Comparison of ENCODE assay signal across 7 cellular contexts in the genomic region with DNA sequence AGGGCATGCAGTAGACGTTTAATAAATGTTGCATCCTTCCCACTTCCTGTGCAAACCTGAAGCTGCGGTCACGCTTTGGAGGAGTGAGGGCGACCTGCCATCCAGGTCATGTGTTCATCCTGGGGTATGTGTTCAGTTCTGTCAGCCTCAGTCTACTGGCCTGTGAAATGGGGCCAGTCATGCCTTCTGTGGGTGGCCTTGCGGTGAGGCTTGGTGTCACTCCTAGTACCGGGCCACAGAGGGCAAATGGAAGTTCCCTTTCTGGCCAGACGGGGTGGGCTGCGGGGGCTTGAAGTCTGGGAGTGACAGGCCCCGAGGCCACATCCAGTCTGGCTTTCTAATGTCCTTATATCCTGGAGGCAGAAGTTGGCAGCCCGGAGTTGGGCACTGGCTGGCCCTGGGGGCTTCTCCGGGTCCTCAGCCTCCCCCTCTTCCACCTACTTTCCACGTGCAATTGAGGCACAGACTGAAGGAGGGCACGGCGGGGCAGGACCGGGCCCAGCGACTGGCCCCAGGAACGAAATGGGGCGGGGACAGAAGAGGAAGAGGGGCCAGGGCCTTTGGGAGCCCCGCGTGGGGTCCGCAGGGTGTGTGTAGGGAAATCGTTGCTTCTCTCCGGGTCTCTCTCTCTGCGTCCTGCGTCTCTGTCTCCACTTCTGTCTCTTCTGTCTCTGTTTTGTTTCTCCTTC. TPM values are rescaled to one million over a fixed set of nuclear protein-coding genes. Genes with fewer than 3 reads are reported as not detected.
DNase-seq lines count a peak whose midpoint lies in the region; ATAC-seq, FAIRE-seq and TF ChIP-seq lines count a peak whose summit lies in the region.

No MANE protein-coding gene starts in this region.

- FAIRE-seq in GM12892 (lab: Jason Lieb, UNC) (peak; percentile 83), HTR-8/SVneo (lab: Jason Lieb, UNC) (no peak)

- H3K4me3 ChIP-seq in SK-N-MC (peak overlapping the region; percentile 70), neuron (ENCODE audit: low read length) (peak overlapping the region; percentile 20)

- H3K27ac Mint-ChIP-seq in endothelial cell (ENCODE audit: unreplicated experiment): no peak overlapping the region

- H3K4me1 ChIP-seq in neuron (ENCODE audit: insufficient read depth, low read length): peaks cover 5% of the 10 kb centered on the region

- H3K4me3 Mint-ChIP-seq in endothelial cell (ENCODE audit: unreplicated experiment): peak overlapping the region; percentile 25

- H3K9me3 ChIP-seq in SK-N-MC (ENCODE audit: low read depth, low read length): no peaks in the 10 kb centered on the region
- no peaks in the 10 kb centered on the region for H3K9me3 ChIP-seq in neuron (ENCODE audit: low read length)

- no peak for DNase-seq in GM12892 (ENCODE audit: insufficient read length)
- no peak for DNase-seq in SK-N-MC (ENCODE audit: low read depth, low spot score)
- no peak for DNase-seq in endothelial cell (ENCODE audit: low spot score)
- no peak for DNase-seq in HTR-8/SVneo (ENCODE audit: insufficient read length, low spot score)
- no peak for DNase-seq in G401 (ENCODE audit: low spot score)

- H3K27me3 Mint-ChIP-seq in endothelial cell (ENCODE audit: unreplicated experiment): peaks cover 17% of the 10 kb centered on the region

- TF ChIP-seq POLR2A in GM12892 (IDR thresholded peaks at IDR 0.05; ENCODE audit: low read depth, low read length): no peak

- H3K36me3 Mint-ChIP-seq in endothelial cell (ENCODE audit: low read depth, unreplicated experiment): peaks cover 8% of the 10 kb centered on the region

- ATAC-seq in GM18498 (IDR thresholded peaks at IDR 0.05; ENCODE audit: unreplicated experiment): no peak

- H3K27me3 ChIP-seq in neuron (ENCODE audit: insufficient read depth, low read length): peaks cover 65% of the 10 kb centered on the region

- H3K9me3 Mint-ChIP-seq in endothelial cell (ENCODE audit: unreplicated experiment): no peaks in the 10 kb centered on the region

- peak overlapping the region; percentile 40 for H3K9ac ChIP-seq in SK-N-MC (ENCODE audit: insufficient read length)

- in situ Hi-C loops in G401 (cut with HindIII; ENCODE audit: low sequenced_read_pairs): no loop called here

- no peak overlapping the region for H2AFZ ChIP-seq in neuron (ENCODE audit: low read depth, low read length)

- H3K4me1 Mint-ChIP-seq in endothelial cell (ENCODE audit: unreplicated experiment): no peaks in the 10 kb centered on the region

- no peak for TF ChIP-seq CTCF in endothelial cell (IDR thresholded peaks at IDR 0.05; ENCODE audit: unreplicated experiment)

- H3K36me3 ChIP-seq in SK-N-MC (ENCODE audit: insufficient read depth, low read length) (no peaks in the 10 kb centered on the region), neuron (ENCODE audit: insufficient read depth, low read length) (no peaks in the 10 kb centered on the region)

- H3K27ac ChIP-seq in SK-N-MC: peak overlapping the region; percentile 81

RNA-seq across cellular contexts. Expression of a gene that starts 11.1 kb away (rescaled TPM):
- 4.5 TPM for polyA plus RNA-seq in GM12892 (2012; ENCODE audit: missing spikeins)
- total RNA-seq in endothelial cell (ENCODE audit: unreplicated experiment): 0.46 TPM
- 7.6 and 10.7 TPM in 2 replicates for total RNA-seq in G401 (2014; rRNA removed; shearing (Covaris generic))

RNA-seq across cellular contexts. Expression of a gene that starts 28.1 kb away (rescaled TPM):
- 114 TPM for polyA plus RNA-seq in GM12892 (2012; ENCODE audit: missing spikeins)
- total RNA-seq in endothelial cell (ENCODE audit: unreplicated experiment): 386 TPM
- 298 and 319 TPM in 2 replicates for total RNA-seq in G401 (2014; rRNA removed; shearing (Covaris generic))

RNA-seq across cellular contexts. Expression of a gene that starts 51.0 kb away (rescaled TPM):
- 197 TPM for polyA plus RNA-seq in GM12892 (2012; ENCODE audit: missing spikeins)
- total RNA-seq in endothelial cell (ENCODE audit: unreplicated experiment): 143 TPM
- 82.0 and 134 TPM in 2 replicates for total RNA-seq in G401 (2014; rRNA removed; shearing (Covaris generic))
